ENCODE assay signal across 16 cellular contexts in the genomic region with DNA sequence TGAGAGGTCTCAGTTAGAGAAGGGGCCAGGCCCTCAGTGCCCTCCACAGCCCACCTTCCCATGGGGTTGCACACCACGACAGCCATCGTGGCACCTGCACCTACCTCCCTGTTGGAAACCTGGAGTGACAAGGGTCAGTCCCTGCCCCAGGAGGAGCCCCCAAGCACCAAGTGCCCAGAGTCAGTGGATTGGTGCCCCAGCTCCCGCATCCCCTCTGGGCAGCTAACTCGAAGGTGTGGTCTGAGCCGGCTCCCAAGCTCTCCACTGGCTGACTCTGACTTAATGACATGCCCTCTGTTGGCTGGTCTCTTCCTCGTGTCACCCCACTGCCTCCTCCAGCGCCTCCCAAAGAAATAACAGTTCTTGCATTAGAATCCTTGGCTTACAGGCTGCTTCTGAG.
DNase-seq lines count a peak whose midpoint lies in the region; ATAC-seq and TF ChIP-seq lines count a peak whose summit lies in the region.
"Had no signal": no experiment of that assay in that cellular context is flagged by ENCODE, and none has a peak within 500 bp of the region (broad histone marks: within the 10 kb centered on the region; RNA-seq: fewer than 3 reads in every experiment).

No MANE protein-coding gene starts in this region.

- no peak for TF ChIP-seq EP300 in esophagus muscularis mucosa (IDR thresholded peaks at IDR 0.05)

- no peaks in the 10 kb centered on the region for H3K27me3 Mint-ChIP-seq in stimulated activated naive B cell treated with anti-CD40 and anti-IgM and Interleukin-4, amounts not matched to agents 10 μg/mL and 1 μg/mL and 100 μg/mL, for 72 hours

- intact Hi-C loops in cardiac septum (cut with DNase I), result no loop called here
- intact Hi-C loops in Right ventricle myocardium inferior (cut with DNase I), result no loop called here
- intact Hi-C loops in esophagus muscularis mucosa (cut with DNase I), result no loop called here

- peaks cover 0 to 11% (median 5%) of the 10 kb centered on the region in 4 donors for H3K4me1 ChIP-seq in esophagus muscularis mucosa
- H3K4me1 ChIP-seq: SJSA1 had no signal

- H3K36me3 ChIP-seq in esophagus muscularis mucosa, result peaks cover 0 to 4% (median 0%) of the 10 kb centered on the region in 4 donors
- H3K36me3 ChIP-seq: SJSA1 had no signal

- H3K36me3 Mint-ChIP-seq in stimulated activated naive B cell treated with anti-CD40 and anti-IgM and Interleukin-4, amounts not matched to agents 10 μg/mL and 1 μg/mL and 100 μg/mL, for 72 hours, result peaks cover 22 to 23% of the 10 kb centered on the region in 2 donors
- H3K36me3 Mint-ChIP-seq: CD8-positive, alpha-beta T cell had no signal

- TF ChIP-seq POLR2A in NB4 (IDR thresholded peaks at IDR 0.05; ENCODE audit: extremely low read depth, insufficient read length) (no peak), esophagus muscularis mucosa (IDR thresholded peaks at IDR 0.05; ENCODE audit: low read depth) (no peak)

- no peak overlapping the region for H3K4me3 Mint-ChIP-seq in stimulated activated naive B cell treated with anti-CD40 and anti-IgM and Interleukin-4, amounts not matched to agents 10 μg/mL and 1 μg/mL and 100 μg/mL, for 72 hours
- H3K4me3 Mint-ChIP-seq: CD8-positive, alpha-beta T cell had no signal

- TF ChIP-seq CTCF in NB4 (IDR thresholded peaks at IDR 0.05; ENCODE audit: low read depth, low read length), result no peak
- TF ChIP-seq CTCF in esophagus muscularis mucosa (IDR thresholded peaks at IDR 0.05), result no peak

- H3K4me3 ChIP-seq in NB4 (ENCODE audit: low read depth, low read length) (no peak overlapping the region), esophagus muscularis mucosa (no peak overlapping the region)
- H3K4me3 ChIP-seq: SJSA1 had no signal

- H3K4me1 Mint-ChIP-seq in stimulated activated naive B cell treated with anti-CD40 and anti-IgM and Interleukin-4, amounts not matched to agents 10 μg/mL and 1 μg/mL and 100 μg/mL, for 72 hours, result peaks cover 18 to 35% of the 10 kb centered on the region in 2 donors

- 86% methylated on average over 7 of the region's 7 CpGs for WGBS in esophagus muscularis mucosa

- no peaks in the 10 kb centered on the region for H3K27me3 ChIP-seq in esophagus muscularis mucosa
- H3K27me3 ChIP-seq: SJSA1 had no signal

- ATAC-seq in Right ventricle myocardium inferior, result no peak
- no peak for ATAC-seq in stimulated activated naive B cell treated with anti-CD40 and anti-IgM and Interleukin-4, amounts not matched to agents 10 μg/mL and 1 μg/mL and 100 μg/mL, for 72 hours (replicated peaks)
- ATAC-seq: CD8-positive, alpha-beta T cell had no signal

- no peaks in the 10 kb centered on the region for H3K9me3 ChIP-seq in esophagus muscularis mucosa

- H3K27ac ChIP-seq in esophagus muscularis mucosa (replicated peaks in 1 of 4), result no peak overlapping the region
- H3K27ac ChIP-seq: RWPE1, SJSA1 had no signal

- H3K9me3 Mint-ChIP-seq in stimulated activated naive B cell treated with anti-CD40 and anti-IgM and Interleukin-4, amounts not matched to agents 10 μg/mL and 1 μg/mL and 100 μg/mL, for 72 hours, result peaks cover 0 to 4% of the 10 kb centered on the region in 2 donors
- H3K9me3 Mint-ChIP-seq: CD8-positive, alpha-beta T cell had no signal

- DNase-seq in cardiac septum (ENCODE audit: low spot score) (peak; percentile 66), Right ventricle myocardium inferior (ENCODE audit: missing footprints) (no peak), NB4 (ENCODE audit: low read depth) (peak; percentile 48), esophagus muscularis mucosa (ENCODE audit: extremely low spot score) (peak; percentile 80), AG08396 (ENCODE audit: low spot score) (no peak), NCI-H510A (lab: John Stamatoyannopoulos, UW) (no peak)
- no peak for DNase-seq in stimulated activated naive B cell treated with anti-CD40 and anti-IgM and Interleukin-4, amounts not matched to agents 10 μg/mL and 1 μg/mL and 100 μg/mL, for 72 hours
- DNase-seq: AML-193; DMS79 treated with DMSO at 0.1 percent for 48 hours; NCI-H1105 treated with DMSO at 0.1 percent for 48 hours; NCI-H187 treated with DMSO at 0.1 percent for 48 hours; NK-92 treated with Interleukin-12 subunit alpha and Interleukin-12 subunit beta, amount 100 ng/mL, for 24 hours; OCI-M1 had no signal

- no peak overlapping the region for H3K27ac Mint-ChIP-seq in stimulated activated naive B cell treated with anti-CD40 and anti-IgM and Interleukin-4, amounts not matched to agents 10 μg/mL and 1 μg/mL and 100 μg/mL, for 72 hours
- H3K27ac Mint-ChIP-seq: CD8-positive, alpha-beta T cell had no signal

Comparison
In these comparisons a context has a peak if more than half of its experiments do, and no peak if none do; other contexts are left out.
1. DNase-seq: peak in cardiac septum (single experiment), NB4 (single experiment) and esophagus muscularis mucosa (single experiment); none in Right ventricle myocardium inferior (single experiment), AG08396 (single experiment), NCI-H510A (single experiment) and stimulated activated naive B cell treated with anti-CD40 and anti-IgM and Interleukin-4, amounts not matched to agents 10 μg/mL and 1 μg/mL and 100 μg/mL, for 72 hours (single experiment).